ENCODE assay signal across 26 cellular contexts in the genomic region with DNA sequence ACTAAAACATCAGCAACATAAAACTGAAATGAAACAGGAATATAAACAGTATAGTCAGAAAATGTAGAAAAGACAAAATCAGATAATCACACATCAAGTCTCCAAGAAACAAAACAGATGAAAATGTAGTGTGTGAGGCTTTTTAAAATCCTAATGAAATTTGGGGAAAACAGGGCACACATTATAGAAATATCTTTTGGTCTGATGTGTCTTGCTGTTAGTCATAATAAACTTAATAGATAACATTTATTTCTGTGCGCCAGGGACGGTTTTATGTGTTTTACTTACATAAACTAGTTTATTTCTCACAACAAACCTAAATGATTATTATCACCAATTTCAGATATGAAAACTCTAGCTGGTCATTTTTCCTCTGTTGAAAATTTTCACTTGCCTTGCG.
"Had no signal": no experiment of that assay in that cellular context is flagged by ENCODE, and none has a peak within 500 bp of the region (broad histone marks: within the 10 kb centered on the region; RNA-seq: fewer than 3 reads in every experiment).

No MANE protein-coding gene starts in this region.

- H3K36me3 ChIP-seq: stomach, suprapubic skin, thoracic aorta, thyroid gland, tibial artery, tibial nerve, transverse colon, upper lobe of left lung, uterus, vagina had no signal

- H3K4me1 ChIP-seq: suprapubic skin, testis, tibial nerve, transverse colon, upper lobe of left lung, uterus, vagina had no signal

- ATAC-seq: stimulated activated effector memory CD8-positive, alpha-beta T cell treated with anti-CD3 and anti-CD28 coated beads, Interleukin-12 subunit alpha, Interleukin-12 subunit beta, amount 100 ng/mL, for 72 hours; stimulated activated memory B cell treated with anti-CD40 and anti-IgM and Interleukin-4, amounts not matched to agents 10 μg/mL and 1 μg/mL and 100 μg/mL, for 72 hours; stimulated activated naive B cell treated with anti-CD40 and anti-IgM and Interleukin-4, amounts not matched to agents 10 μg/mL and 1 μg/mL and 100 μg/mL, for 72 hours; stimulated activated naive CD8-positive, alpha-beta T cell treated with anti-CD3 and anti-CD28 coated beads, Interleukin-15, amount 100 ng/mL, for 72 hours; stimulated activated naive CD8-positive, alpha-beta T cell treated with anti-CD3 and anti-CD28 coated beads, Interleukin-15, Interleukin-2, amounts not matched to agents 100 U/mL and 50 U/mL, for 24 hours had no signal

- H3K27ac ChIP-seq: stomach, suprapubic skin, testis, thoracic aorta, thyroid gland, tibial artery, tibial nerve, transverse colon, upper lobe of left lung, uterus, vagina had no signal

- FAIRE-seq: urothelium cell line had no signal

- H3K27me3 ChIP-seq: stomach, suprapubic skin, testis, thyroid gland, tibial artery, tibial nerve, transverse colon, upper lobe of left lung, uterus, vagina had no signal

- H3K4me3 ChIP-seq: stomach, suprapubic skin, testis, thoracic aorta, thyroid gland, tibial artery, tibial nerve, transverse colon, upper lobe of left lung, uterus, vagina had no signal

- DNase-seq: stimulated activated CD4-positive, alpha-beta T cell treated with anti-CD3 and anti-CD28 coated beads, Interleukin-2, amount 100 ng/mL, for 48 hours; stimulated activated CD4-positive, alpha-beta T cell treated with anti-CD3 and anti-CD28 coated beads, Interleukin-4, amount 100 ng/mL, for 1 hour; stimulated activated CD4-positive, alpha-beta T cell treated with anti-CD3 and anti-CD28 coated beads, Interleukin-4, amount 100 ng/mL, for 24 hours; stimulated activated CD4-positive, alpha-beta T cell treated with anti-CD3 and anti-CD28 coated beads, Interleukin-4, amount 100 ng/mL, for 4 hours; stimulated activated CD8-positive, alpha-beta memory T cell treated with anti-CD3 and anti-CD28 coated beads, Interleukin-4, amount 100 ng/mL, for 48 hours; stimulated activated naive B cell treated with anti-CD40 and anti-IgM and Interleukin-4, amounts not matched to agents 10 μg/mL and 1 μg/mL and 100 μg/mL, for 72 hours; stimulated activated naive CD4-positive, alpha-beta T cell; stimulated activated naive CD4-positive, alpha-beta T cell treated with Interleukin-2 at 50 U/mL for 16 hours; stimulated activated naive CD8-positive, alpha-beta T cell treated with anti-CD3 and anti-CD28 coated beads, Interleukin-15, amount 100 ng/mL, for 72 hours; stimulated activated naive CD8-positive, alpha-beta T cell treated with anti-CD3 and anti-CD28 coated beads, Interleukin-15, Interleukin-2, amounts not matched to agents 100 U/mL and 50 U/mL, for 24 hours; stomach; substantia nigra; testis; thyroid gland; tibial artery; transverse colon; trophoblast cell; upper lobe of left lung; uterus had no signal

- H3K9me3 ChIP-seq: testis, thoracic aorta, thyroid gland, uterus, vagina had no signal
